In the genomic region with DNA sequence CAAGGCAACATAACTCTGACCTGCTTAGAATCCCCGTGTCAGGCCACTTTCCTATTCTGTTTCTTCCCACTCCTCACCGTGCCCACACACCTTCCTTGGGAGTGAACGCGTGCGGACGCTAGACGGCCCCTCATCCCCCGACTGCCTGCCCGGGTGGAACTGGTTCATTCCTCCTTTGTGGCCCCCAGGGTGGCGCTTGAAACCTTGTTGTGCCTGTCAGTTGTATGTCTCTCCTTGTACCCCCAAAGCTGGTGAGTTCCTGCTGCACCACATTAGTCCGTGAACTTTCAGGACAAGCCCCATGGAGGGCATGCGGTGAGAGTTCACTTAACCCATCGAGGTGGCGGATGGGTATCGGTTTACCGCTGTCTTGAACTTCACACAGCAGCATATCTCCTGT, we compare ENCODE assay signal across 12 cellular contexts.
"Had no signal": no experiment of that assay in that cellular context is flagged by ENCODE, and none has a peak within 500 bp of the region (broad histone marks: within the 10 kb centered on the region; RNA-seq: fewer than 3 reads in every experiment).

No MANE protein-coding gene starts in this region.

- H3K27ac Mint-ChIP-seq: activated CD4-positive, alpha-beta memory T cell treated with anti-CD3 and anti-CD28 coated beads, Interleukin-2, amount 10 ng/mL, durations not matched to agents 7 days and 5 days; memory B cell had no signal

- H3K9me3 ChIP-seq: gastroesophageal sphincter, mucosa of descending colon, right lobe of liver had no signal

- H3K4me1 ChIP-seq: right lobe of liver had no signal

- H3K27ac ChIP-seq: right lobe of liver, VCaP had no signal

- H3K9me3 Mint-ChIP-seq: activated CD4-positive, alpha-beta memory T cell treated with anti-CD3 and anti-CD28 coated beads, Interleukin-2, amount 10 ng/mL, durations not matched to agents 7 days and 5 days; memory B cell; naive thymus-derived CD4-positive, alpha-beta T cell had no signal

- H3K27me3 Mint-ChIP-seq: activated CD4-positive, alpha-beta memory T cell treated with anti-CD3 and anti-CD28 coated beads, Interleukin-2, amount 10 ng/mL, durations not matched to agents 7 days and 5 days; memory B cell; naive thymus-derived CD4-positive, alpha-beta T cell had no signal

- DNase-seq: activated CD4-positive, alpha-beta memory T cell treated with anti-CD3 and anti-CD28 coated beads, Interleukin-2, amount 10 ng/mL, durations not matched to agents 7 days and 5 days; activated CD8-positive, alpha-beta memory T cell treated with anti-CD3 and anti-CD28 coated beads, Interleukin-2, amount 50 U/mL, for 4 hours; left cardiac atrium; mucosa of descending colon; naive thymus-derived CD4-positive, alpha-beta T cell; right lobe of liver; stimulated activated CD4-positive, alpha-beta T cell treated with anti-CD3 and anti-CD28 coated beads, Interleukin-1b, Interleukin-23, amount 100 ng/mL, for 48 hours; T-helper 1 cell had no signal

- H3K4me3 Mint-ChIP-seq: activated CD4-positive, alpha-beta memory T cell treated with anti-CD3 and anti-CD28 coated beads, Interleukin-2, amount 10 ng/mL, durations not matched to agents 7 days and 5 days; memory B cell; naive thymus-derived CD4-positive, alpha-beta T cell had no signal

- ATAC-seq: gastroesophageal sphincter; left cardiac atrium; mucosa of descending colon; naive thymus-derived CD4-positive, alpha-beta T cell; right lobe of liver; SK-N-SH treated with all-trans-retinoic acid at 6 μM for 48 hours had no signal

- H3K27me3 ChIP-seq: gastroesophageal sphincter, right lobe of liver had no signal

- H3K4me3 ChIP-seq: gastroesophageal sphincter, mucosa of descending colon, right lobe of liver had no signal
